In the genomic region with DNA sequence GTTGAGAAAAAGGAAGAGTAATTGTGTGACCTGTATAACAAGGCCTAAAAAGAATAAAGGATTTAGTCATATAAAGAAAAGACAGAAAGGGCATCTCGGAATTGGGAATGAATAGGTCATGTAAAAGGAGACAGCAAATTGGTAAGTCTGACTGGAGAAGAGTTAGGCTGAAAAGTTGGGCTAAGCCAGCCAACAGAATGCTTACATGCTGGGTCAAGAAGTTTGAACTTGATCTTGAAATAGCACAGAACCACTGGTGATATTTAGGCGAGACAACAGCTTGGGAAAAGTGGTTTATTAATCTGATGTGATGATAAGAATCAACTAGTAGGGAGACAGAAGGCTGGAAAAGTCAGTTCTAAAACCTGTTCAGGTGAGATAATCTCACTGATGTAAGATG, we compare ENCODE assay signal across 17 cellular contexts.
"Had no signal": no experiment of that assay in that cellular context is flagged by ENCODE, and none has a peak within 500 bp of the region (broad histone marks: within the 10 kb centered on the region; RNA-seq: fewer than 3 reads in every experiment).

No MANE protein-coding gene starts in this region.

- H3K27me3 ChIP-seq: ascending aorta, esophagus squamous epithelium, heart left ventricle, neural progenitor cell, ovary, sigmoid colon, uterus had no signal

- H3K4me1 ChIP-seq: uterus had no signal

- H3K36me3 ChIP-seq: neural progenitor cell, ovary, uterus had no signal

- H3K9me3 ChIP-seq: ascending aorta, esophagus squamous epithelium, heart left ventricle, lower lobe of right lung, ovary, sigmoid colon, uterus had no signal

- DNase-seq: activated CD4-positive, alpha-beta T cell treated with anti-CD3 and anti-CD28 coated beads, Interleukin-2, amount 50 U/mL, for 1 hour; activated CD8-positive, alpha-beta memory T cell treated with anti-CD3 and anti-CD28 coated beads for 24 hours; activated naive CD4-positive, alpha-beta T cell; activated naive CD8-positive, alpha-beta T cell treated with anti-CD3 and anti-CD28 coated beads, Interleukin-2, amount 50 U/mL, for 24 hours; esophagus squamous epithelium; foreskin melanocyte; heart left ventricle; immature natural killer cell; left cardiac atrium; lower lobe of right lung; ovary; sigmoid colon; stimulated activated CD4-positive, alpha-beta T cell treated with anti-CD3 and anti-CD28 coated beads, Interleukin-1b, Interleukin-23, amount 100 ng/mL, for 48 hours; uterus had no signal

- ATAC-seq: activated CD4-positive, CD25-positive, alpha-beta regulatory T cell treated with anti-CD3 and anti-CD28 coated beads, Interleukin-2, amount 50 U/mL, for 24 hours; activated naive CD8-positive, alpha-beta T cell treated with anti-CD3 and anti-CD28 coated beads, Interleukin-2, amount 50 U/mL, for 24 hours; heart left ventricle; left cardiac atrium; lower lobe of right lung had no signal

- H3K4me3 ChIP-seq: ascending aorta, esophagus squamous epithelium, heart left ventricle, lower lobe of right lung, neural progenitor cell, ovary, sigmoid colon, uterus had no signal

- H3K27ac ChIP-seq: ascending aorta, heart left ventricle, lower lobe of right lung, neural progenitor cell, ovary, sigmoid colon, uterus had no signal
